24 cellular contexts compared by ENCODE assay signal in genomic region chr2:152552868-152553267, GRCh38.
"Had no signal": no experiment of that assay in that cellular context is flagged by ENCODE, and none has a peak within 500 bp of the region (broad histone marks: within the 10 kb centered on the region; RNA-seq: fewer than 3 reads in every experiment).

No MANE protein-coding gene starts in this region.

- H3K4me3 Mint-ChIP-seq: activated CD8-positive, alpha-beta T cell treated with anti-CD3 and anti-CD28 coated beads for 36 hours; activated naive CD8-positive, alpha-beta T cell treated with anti-CD3 and anti-CD28 coated beads for 36 hours; activated T-helper 17 cell treated with anti-CD3 and anti-CD28 coated beads, Interleukin-2, amount 50 U/mL, for 72 hours; nephron progenitor cell; stimulated activated naive CD8-positive, alpha-beta T cell treated with anti-CD3 and anti-CD28 coated beads, Interleukin-15, amount 100 ng/mL, for 72 hours; T-cell had no signal

- H3K4me1 ChIP-seq: colonic mucosa, foreskin keratinocyte, right atrium auricular region had no signal

- H3K9me3 ChIP-seq: body of pancreas, colonic mucosa, left ventricle myocardium inferior, right atrium auricular region, thoracic aorta, upper lobe of left lung had no signal

- H3K4me3 ChIP-seq: body of pancreas, colonic mucosa, left ventricle myocardium inferior, right atrium auricular region, thoracic aorta, upper lobe of left lung had no signal

- H3K9me3 Mint-ChIP-seq: activated CD8-positive, alpha-beta T cell treated with anti-CD3 and anti-CD28 coated beads for 36 hours; activated naive CD8-positive, alpha-beta T cell treated with anti-CD3 and anti-CD28 coated beads for 36 hours; activated T-helper 17 cell treated with anti-CD3 and anti-CD28 coated beads, Interleukin-2, amount 50 U/mL, for 72 hours; nephron progenitor cell; stimulated activated naive CD8-positive, alpha-beta T cell treated with anti-CD3 and anti-CD28 coated beads, Interleukin-15, amount 100 ng/mL, for 72 hours; T-cell had no signal

- H3K4me1 Mint-ChIP-seq: activated naive CD8-positive, alpha-beta T cell treated with anti-CD3 and anti-CD28 coated beads for 36 hours; activated T-helper 17 cell treated with anti-CD3 and anti-CD28 coated beads, Interleukin-2, amount 50 U/mL, for 72 hours; stimulated activated naive CD8-positive, alpha-beta T cell treated with anti-CD3 and anti-CD28 coated beads, Interleukin-15, amount 100 ng/mL, for 72 hours; T-cell had no signal

- H3K27me3 ChIP-seq: body of pancreas, colonic mucosa, foreskin keratinocyte, right atrium auricular region, upper lobe of left lung had no signal

- H3K27ac Mint-ChIP-seq: activated CD8-positive, alpha-beta T cell treated with anti-CD3 and anti-CD28 coated beads for 36 hours; activated naive CD8-positive, alpha-beta T cell treated with anti-CD3 and anti-CD28 coated beads for 36 hours; activated T-helper 17 cell treated with anti-CD3 and anti-CD28 coated beads, Interleukin-2, amount 50 U/mL, for 72 hours; nephron progenitor cell; stimulated activated naive CD8-positive, alpha-beta T cell treated with anti-CD3 and anti-CD28 coated beads, Interleukin-15, amount 100 ng/mL, for 72 hours; T-cell had no signal

- H3K27me3 Mint-ChIP-seq: stimulated activated naive CD8-positive, alpha-beta T cell treated with anti-CD3 and anti-CD28 coated beads, Interleukin-15, amount 100 ng/mL, for 72 hours; T-cell had no signal

- ATAC-seq: activated CD8-positive, alpha-beta T cell treated with anti-CD3 and anti-CD28 coated beads for 36 hours; activated T-helper 17 cell treated with anti-CD3 and anti-CD28 coated beads, Interleukin-2, amount 50 U/mL, for 72 hours; body of pancreas; foreskin keratinocyte; stimulated activated naive CD8-positive, alpha-beta T cell treated with anti-CD3 and anti-CD28 coated beads, Interleukin-15, amount 100 ng/mL, for 72 hours; T-cell had no signal

- H3K36me3 ChIP-seq: colonic mucosa, left ventricle myocardium inferior, right atrium auricular region, thoracic aorta, upper lobe of left lung had no signal

- H3K27ac ChIP-seq: body of pancreas, colonic mucosa, foreskin keratinocyte, left ventricle myocardium inferior, right atrium auricular region, thoracic aorta, upper lobe of left lung had no signal

- DNase-seq: activated CD4-positive, alpha-beta T cell treated with anti-CD3 and anti-CD28 coated beads for 48 hours; activated CD4-positive, CD25-positive, alpha-beta regulatory T cell; activated CD8-positive, alpha-beta T cell treated with anti-CD3 and anti-CD28 coated beads for 36 hours; activated naive CD4-positive, alpha-beta T cell; activated naive CD8-positive, alpha-beta T cell treated with anti-CD3 and anti-CD28 coated beads for 36 hours; activated T-cell treated with anti-CD3 and anti-CD28 coated beads, Interleukin-2, amount 50 U/mL, for 1 hour; amniotic stem cell; body of pancreas; central memory CD4-positive, alpha-beta T cell; colonic mucosa; foreskin keratinocyte; glutamatergic neuron; kidney; left ventricle myocardium inferior; mammary epithelial cell; nephron progenitor cell; stimulated activated CD4-positive, alpha-beta T cell treated with anti-CD3 and anti-CD28 coated beads, Interleukin-2, amount 100 ng/mL, for 48 hours; stimulated activated naive CD8-positive, alpha-beta T cell treated with anti-CD3 and anti-CD28 coated beads, Interleukin-15, amount 100 ng/mL, for 72 hours; T-cell; T-helper 9 cell; upper lobe of left lung had no signal

- H3K36me3 Mint-ChIP-seq: activated naive CD8-positive, alpha-beta T cell treated with anti-CD3 and anti-CD28 coated beads for 36 hours; T-cell had no signal
